ENCODE assay signal across 8 cellular contexts in the genomic region with DNA sequence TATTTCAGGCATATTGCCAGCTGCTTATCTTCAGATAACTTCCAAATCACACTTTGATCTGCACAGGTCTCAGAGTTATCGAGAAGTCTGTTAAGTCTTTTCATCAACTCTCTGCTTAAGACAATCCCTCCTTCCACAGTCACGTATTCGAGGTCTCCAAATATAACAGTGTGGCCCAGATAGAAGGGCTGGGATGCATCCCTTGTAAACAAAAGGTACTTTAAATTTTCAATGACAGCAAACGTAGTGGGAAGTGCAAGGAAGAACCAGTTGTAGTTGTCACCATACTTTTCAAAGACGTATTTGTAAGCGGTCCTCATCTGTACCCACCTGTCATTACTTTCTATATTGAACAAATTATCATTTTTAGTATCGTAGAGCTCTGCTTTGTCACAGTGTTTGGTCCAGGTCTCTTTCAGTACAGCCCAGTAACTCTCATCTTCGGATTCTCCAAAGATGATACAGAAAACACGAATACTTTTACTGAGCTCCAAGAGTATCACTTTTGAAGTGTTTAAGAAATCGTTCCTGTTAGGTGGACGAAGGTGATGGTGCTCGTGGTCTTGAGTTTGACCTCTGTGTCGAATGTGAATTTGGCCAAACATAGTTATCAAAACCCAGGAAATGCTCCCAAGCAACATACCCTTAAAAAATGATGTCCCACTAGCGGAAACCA. TPM values are rescaled to one million over a fixed set of nuclear protein-coding genes. Genes with fewer than 3 reads are reported as not detected.
DNase-seq lines count a peak whose midpoint lies in the region; ATAC-seq, FAIRE-seq and TF ChIP-seq lines count a peak whose summit lies in the region.

No MANE protein-coding gene starts in this region.

- H2AFZ ChIP-seq in K562 (ENCODE audit: low read depth, low read length), result peak overlapping the region; percentile 85

- in situ Hi-C loops in K562 (cut with MboI), result no loop called here

- intact Hi-C loops in K562 (cut with micrococcal nuclease), result no loop called here
- intact Hi-C loops in tibial artery (cut with DNase I; ENCODE audit: low total_unique reads), result no loop called here
- intact Hi-C loops in mucosa of descending colon (cut with DNase I, micrococcal nuclease), result no loop called here

- H3K9me3 ChIP-seq in K562 (replicated peaks; ENCODE audit: control insufficient read depth, insufficient read depth, low read depth, low read length) (no peaks in the 10 kb centered on the region), liver (ENCODE audit: control insufficient read depth in 4 of 4, low read length in 3 of 4) (no peaks in the 10 kb centered on the region), tibial artery (no peaks in the 10 kb centered on the region), mucosa of descending colon (no peaks in the 10 kb centered on the region)

- CTCF ChIA-PET in K562 (lab: Yijun Ruan, JAX; ENCODE audit: low intra/inter-chr PET ratio), result no interaction called here

- WGBS in K562 (ENCODE audit: insufficient coverage, low coverage, missing lambda C conversion rate), result 34% methylated on average over 14 of the region's 14 CpGs
- WGBS in liver, result 61% methylated on average over 14 of the region's 14 CpGs

- H3K9me3 Mint-ChIP-seq in activated T-cell treated with anti-CD3 and anti-CD28 coated beads, Interleukin-2, amount 50 U/mL, for 4 hours, result peaks cover 18% of the 10 kb centered on the region

- H3K27me3 Mint-ChIP-seq in activated T-cell treated with anti-CD3 and anti-CD28 coated beads, Interleukin-2, amount 50 U/mL, for 4 hours (ENCODE audit: low read depth), result peaks cover 23% of the 10 kb centered on the region

- ATAC-seq in activated T-cell treated with anti-CD3 and anti-CD28 coated beads, Interleukin-2, amount 50 U/mL, for 4 hours, result no peak
- ATAC-seq in K562 (peak; percentile 27; the same call in 2 of the 3 replicates), HG03039 (IDR thresholded peaks at IDR 0.05; ENCODE audit: unreplicated experiment) (no peak), mucosa of descending colon (no peak), HG03469 (IDR thresholded peaks at IDR 0.05; ENCODE audit: unreplicated experiment) (no peak)

- H3K4me3 Mint-ChIP-seq in activated T-cell treated with anti-CD3 and anti-CD28 coated beads, Interleukin-2, amount 50 U/mL, for 4 hours, result peak overlapping the region; percentile 42

- TF ChIP-seq RAD21 in K562 (CRISPR knock-in tag; conservative IDR thresholded peaks at IDR 0.05 in 1 of 2, IDR thresholded peaks at IDR 0.05 in 1 of 2) (no peak), liver (IDR thresholded peaks at IDR 0.05) (no peak)

- no peaks in the 10 kb centered on the region for H3K4me1 Mint-ChIP-seq in activated T-cell treated with anti-CD3 and anti-CD28 coated beads, Interleukin-2, amount 50 U/mL, for 4 hours (ENCODE audit: low read depth)

- H3K27ac ChIP-seq in K562 (ENCODE audit: extremely low read depth, low read depth, low read length) (no peak overlapping the region; the same call in 1 of the 3 replicates), liver (ENCODE audit: low read depth in 1 of 2, low read length in 2 of 2) (peak overlapping the region in 1 of 2 donors; percentile 27), tibial artery (peak overlapping the region; percentile 64 to 70)

- no peaks in the 10 kb centered on the region for H3K27me3 ChIP-seq in K562 (ENCODE audit: control insufficient read depth in 2 of 2, insufficient read depth in 2 of 2, low read length in 2 of 2)
- no peaks in the 10 kb centered on the region for H3K27me3 ChIP-seq in liver (ENCODE audit: control insufficient read depth in 4 of 4, insufficient read depth in 4 of 4, low read length in 3 of 4)
- no peaks in the 10 kb centered on the region for H3K27me3 ChIP-seq in tibial artery

- peak overlapping the region; percentile 68 for H3K4me2 ChIP-seq in K562 (ENCODE audit: insufficient read depth, low read length)

- POLR2A ChIA-PET in K562 (lab: Yijun Ruan, JAX), result interaction anchor here (1.0 to 1.3 kb wide), 2 partner anchors 24 to 25 kb away, joined by 3 read pairs; no protein-coding TSS in a partner anchor

- H3K4me3 ChIP-seq in K562 (peak overlapping the region; percentile 38), liver (ENCODE audit: low read depth in 1 of 3, low read length in 3 of 3) (peak overlapping the region; percentile 41 to 60 (median 49)), tibial artery (peak overlapping the region; percentile 63 to 66), mucosa of descending colon (no peak overlapping the region)

- BruUV-seq in K562 (replicated peaks; lab: Mats Ljungman, UMichigan), result TSS peak; percentile 90

- no peak for DNase-seq in activated T-cell treated with anti-CD3 and anti-CD28 coated beads, Interleukin-2, amount 50 U/mL, for 4 hours
- DNase-seq in activated T-cell treated with anti-CD3 and anti-CD28 coated beads, Interleukin-2, amount 50 U/mL, for 1 hour, result no peak
- DNase-seq in K562 (ENCODE audit: extremely low read depth in 1 of 4, low spot score in 3 of 4) (no peak), tibial artery (no peak), mucosa of descending colon (no peak)

- no peak for TF ChIP-seq POLR2A in K562 (conservative IDR thresholded peaks at IDR 0.05)

- H3K36me3 ChIP-seq in K562 (ENCODE audit: control insufficient read depth, insufficient read depth, low read length), result no peaks in the 10 kb centered on the region
- no peaks in the 10 kb centered on the region for H3K36me3 ChIP-seq in liver (ENCODE audit: control insufficient read depth in 4 of 4, insufficient read depth in 3 of 4, low read depth in 1 of 4, low read length in 3 of 4)
- H3K36me3 ChIP-seq in tibial artery, result no peaks in the 10 kb centered on the region
- H3K36me3 ChIP-seq in mucosa of descending colon (ENCODE audit: low read depth), result no peaks in the 10 kb centered on the region

- H3K79me2 ChIP-seq in K562 (ENCODE audit: control insufficient read depth, insufficient read depth, low read length), result no peaks in the 10 kb centered on the region

- FAIRE-seq in K562 (lab: Jason Lieb, UNC), result peak; percentile 59

- H3K4me1 ChIP-seq in K562 (replicated peaks in 1 of 2; ENCODE audit: control insufficient read depth in 2 of 2, insufficient read depth in 2 of 2, low read length in 2 of 2), result no peaks in the 10 kb centered on the region
- H3K4me1 ChIP-seq in liver (ENCODE audit: control insufficient read depth in 4 of 4, insufficient read depth in 4 of 4, low read length in 3 of 4), result no peaks in the 10 kb centered on the region
- peaks cover 0 to 8% (median 0%) of the 10 kb centered on the region in 4 donors for H3K4me1 ChIP-seq in tibial artery
- H3K4me1 ChIP-seq in mucosa of descending colon (ENCODE audit: low read depth), result no peaks in the 10 kb centered on the region

- TF ChIP-seq CTCF in K562 (IDR thresholded peaks at IDR 0.05 in 2 of 3, conservative IDR thresholded peaks at IDR 0.05 in 1 of 3; ENCODE audit: insufficient read depth in 2 of 3, low read depth in 1 of 3, low read length in 3 of 3) (no peak), liver (IDR thresholded peaks at IDR 0.05; ENCODE audit: low read depth, low read length, missing input control) (no peak), tibial artery (IDR thresholded peaks at IDR 0.05) (no peak), mucosa of descending colon (IDR thresholded peaks at IDR 0.05) (no peak)

- H3K36me3 Mint-ChIP-seq in activated T-cell treated with anti-CD3 and anti-CD28 coated beads, Interleukin-2, amount 50 U/mL, for 4 hours (ENCODE audit: insufficient read depth), result peaks cover 2% of the 10 kb centered on the region

- H4K20me1 ChIP-seq in K562 (replicated peaks; ENCODE audit: control insufficient read depth, insufficient read depth, low read length), result no peaks in the 10 kb centered on the region

- H3K9me1 ChIP-seq in K562 (ENCODE audit: control insufficient read depth, insufficient read depth, low read length), result no peaks in the 10 kb centered on the region

- TF ChIP-seq EP300 in K562 (IDR thresholded peaks at IDR 0.05; ENCODE audit: low read length), result no peak

- H3K9ac ChIP-seq in K562 (ENCODE audit: insufficient read depth in 1 of 2, low read depth in 2 of 2, low read length in 2 of 2) (peak overlapping the region; percentile 59 to 79), liver (ENCODE audit: low read depth in 1 of 2, low read length in 2 of 2) (no peak overlapping the region)

RNA-seq across cellular contexts. Expression of a gene that starts 0.4 kb away (rescaled TPM):
- total RNA-seq in activated T-cell treated with anti-CD3 and anti-CD28 coated beads, Interleukin-2, amount 50 U/mL, for 4 hours, result under 1 TPM in 2 of 3 donors, not detected in 1; 0.20 to 0.34 TPM
- total RNA-seq in K562 (2011; cell fraction: chromatin; rRNA removed; ENCODE audit: low replicate concordance), result 2.5 and 4.8 TPM in 2 replicates
- total RNA-seq in K562 (2011; cell fraction: nucleolus; rRNA removed), result 1.8 and 4.1 TPM in 2 replicates
- 3.7 and 4.3 TPM in 2 replicates for total RNA-seq in K562 (2011; cell fraction: nucleoplasm; rRNA removed)
- total RNA-seq in K562 (2014; rRNA removed), result 0.49 and 1.0 TPM in 2 replicates
- total RNA-seq in K562 (2014; rRNA removed; fragmentation: Illumina TruSeq; extraction: Trizol), result 1.6 and 1.9 TPM in 2 replicates
- total RNA-seq in K562 (2015; rRNA removed; fragmentation: Illumina TruSeq; extraction: Trizol), result 1.0 and 1.2 TPM in 2 replicates
- total RNA-seq in K562 (2021), result 1.5 and 1.6 TPM in 2 replicates
- polyA plus RNA-seq in K562 (2011; rRNA removed), result 4.2 and 4.4 TPM in 2 replicates
- polyA plus RNA-seq in K562 (2011; cell fraction: cytosol; rRNA removed), result 0.81 and 1.8 TPM in 2 replicates
- 2.0 and 4.1 TPM in 2 replicates for polyA plus RNA-seq in K562 (2011; cell fraction: nucleus; rRNA removed)
- 1.1 and 1.8 TPM in 2 replicates for polyA plus RNA-seq in K562 (2012)
- 1.6 and 1.7 TPM in 2 replicates for polyA plus RNA-seq in K562 (2014; fragmentation: Illumina TruSeq; extraction: Trizol)
- polyA plus RNA-seq in K562 (2014; fragmentation: Nextera tagmentation; extraction: Ambion mirVana), result 1 to 10 TPM; 3.1 to 3.5 TPM
- polyA plus RNA-seq in K562 (2014; rRNA removed), result 2.1 and 4.1 TPM in 2 replicates
- polyA minus RNA-seq in K562 (2011; rRNA and poly(A)+ RNA removed), result 1.9 and 2.8 TPM in 2 replicates
- polyA minus RNA-seq in K562 (2011; cell fraction: cytosol; rRNA and poly(A)+ RNA removed), result not detected in 2 replicates
- 0.81 and 2.8 TPM in 2 replicates for polyA minus RNA-seq in K562 (2011; cell fraction: nucleus; rRNA and poly(A)+ RNA removed)
- total RNA-seq in liver, result under 1 TPM; 0.17 to 0.33 TPM
- under 1 TPM in 1 of 2 donors, not detected in 1; 0.07 TPM for polyA plus RNA-seq in liver
- 1 to 10 TPM in 1 of 3 donors, under 1 TPM in 1, not detected in 1; 0.67 to 1.4 TPM for total RNA-seq in mucosa of descending colon

RNA-seq across cellular contexts. Expression of a gene that starts 38.7 kb away (rescaled TPM):
- under 1 TPM; 0.16 to 0.33 (median 0.26) TPM for total RNA-seq in activated T-cell treated with anti-CD3 and anti-CD28 coated beads, Interleukin-2, amount 50 U/mL, for 4 hours
- total RNA-seq in K562 (2011; cell fraction: chromatin; rRNA removed; ENCODE audit: low replicate concordance), result 16.5 and 50.7 TPM in 2 replicates
- 6.6 and 7.7 TPM in 2 replicates for total RNA-seq in K562 (2011; cell fraction: nucleolus; rRNA removed)
- total RNA-seq in K562 (2011; cell fraction: nucleoplasm; rRNA removed), result 18.6 and 18.7 TPM in 2 replicates
- total RNA-seq in K562 (2014; rRNA removed) (1.3 and 2.7 TPM in 2 replicates), K562 (2014; rRNA removed; fragmentation: Illumina TruSeq; extraction: Trizol) (3.1 and 3.7 TPM in 2 replicates), K562 (2015; rRNA removed; fragmentation: Illumina TruSeq; extraction: Trizol) (1.5 and 1.8 TPM in 2 replicates), K562 (2021) (2.1 and 3.1 TPM in 2 replicates), liver (1 to 10 TPM; 1.4 to 3.8 TPM), mucosa of descending colon (10 to 100 TPM in 1 of 3 donors, 1 to 10 TPM in 2; 2.6 to 25.6 (median 4.1) TPM)
- polyA plus RNA-seq in K562 (2011; rRNA removed) (12.9 and 13.5 TPM in 2 replicates), K562 (2014; fragmentation: Illumina TruSeq; extraction: Trizol) (3.5 and 3.9 TPM in 2 replicates), K562 (2014; fragmentation: Nextera tagmentation; extraction: Ambion mirVana) (under 1 TPM; 0.77 to 0.86 TPM), K562 (2014; rRNA removed) (2.0 and 2.7 TPM in 2 replicates), liver (under 1 TPM; 0.51 to 0.69 TPM)
- polyA plus RNA-seq in K562 (2011; cell fraction: cytosol; rRNA removed), result 1.8 and 5.8 TPM in 2 replicates
- 15.3 and 17.7 TPM in 2 replicates for polyA plus RNA-seq in K562 (2011; cell fraction: nucleus; rRNA removed)
- polyA plus RNA-seq in K562 (2012), result 1.6 and 3.8 TPM in 2 replicates
- polyA minus RNA-seq in K562 (2011; rRNA and poly(A)+ RNA removed), result 13.0 and 17.7 TPM in 2 replicates
- 2.4 and 3.9 TPM in 2 replicates for polyA minus RNA-seq in K562 (2011; cell fraction: cytosol; rRNA and poly(A)+ RNA removed)
- 8.8 and 11.4 TPM in 2 replicates for polyA minus RNA-seq in K562 (2011; cell fraction: nucleus; rRNA and poly(A)+ RNA removed)

Comparison
In these comparisons a context has a peak if more than half of its experiments do, and no peak if none do; other contexts are left out.
1. H3K9ac ChIP-seq: peak in K562 (2 of 2); none in liver (0 of 2).